9 cellular contexts compared by ENCODE assay signal in the genomic region with DNA sequence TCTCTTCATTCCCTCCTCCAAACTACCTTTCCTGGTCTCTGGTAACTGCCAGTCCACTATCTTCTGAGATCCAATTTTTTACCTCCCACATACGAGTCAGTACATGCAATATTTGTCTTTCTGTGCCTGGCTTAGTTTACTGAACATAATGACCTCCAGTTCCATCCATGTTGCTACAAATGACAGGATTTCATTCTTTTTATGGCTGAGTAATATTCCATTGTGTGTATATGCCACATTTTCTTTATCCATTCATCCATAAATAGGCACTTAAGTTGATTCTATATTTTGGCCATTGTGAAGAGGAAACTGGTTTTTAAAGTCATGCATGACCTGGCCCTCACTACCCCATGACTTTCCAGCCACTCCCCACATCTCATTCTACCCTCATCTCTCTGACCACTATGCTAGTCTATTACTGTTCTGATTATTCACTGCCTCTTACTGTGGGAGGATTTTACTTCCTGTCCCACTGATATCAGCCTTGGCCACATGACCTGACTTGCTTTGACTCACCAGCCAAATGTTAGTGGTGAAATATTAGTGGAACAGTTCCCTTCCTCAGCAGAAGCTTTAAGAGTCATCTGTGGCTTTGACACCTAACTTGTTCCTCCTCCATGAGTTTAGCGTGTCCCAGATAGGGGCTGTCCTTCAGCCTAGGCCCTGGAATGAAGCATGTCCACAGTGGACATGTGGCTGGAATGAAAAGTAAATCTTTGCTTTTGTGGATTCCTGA. TPM values are rescaled to one million over a fixed set of nuclear protein-coding genes. Genes with fewer than 3 reads are reported as not detected.
A peak's percentile ranks its signal among the peaks of the same experiment; 100 is the strongest.
DNase-seq lines count a peak whose midpoint lies in the region; ATAC-seq and TF ChIP-seq lines count a peak whose summit lies in the region.
"Had no signal": no experiment of that assay in that cellular context is flagged by ENCODE, and none has a peak within 500 bp of the region (broad histone marks: within the 10 kb centered on the region; RNA-seq: fewer than 3 reads in every experiment).

No MANE protein-coding gene starts in this region.

- H3K27ac ChIP-seq in RWPE1 (no peak overlapping the region), foreskin keratinocyte (no peak overlapping the region)
- H3K27ac ChIP-seq: thoracic aorta had no signal

- H3K4me3 ChIP-seq in H7 (ENCODE audit: insufficient read depth, low read depth, low read length): no peak overlapping the region
- H3K4me3 ChIP-seq: thoracic aorta had no signal

- H3K4me1 ChIP-seq in foreskin keratinocyte: no peaks in the 10 kb centered on the region

- H3K36me3 ChIP-seq in H7 (replicated peaks; ENCODE audit: control insufficient read depth, insufficient read depth, low read length): no peaks in the 10 kb centered on the region; the same call in 1 of the 2 replicates

- POLR2A ChIA-PET in RWPE1 (lab: Yijun Ruan, JAX; ENCODE audit: low non-redundant PET): no interaction called here

- H3K27me3 ChIP-seq in foreskin keratinocyte: no peaks in the 10 kb centered on the region
- H3K27me3 ChIP-seq in H7 (ENCODE audit: control insufficient read depth, insufficient read depth, low read length): no peaks in the 10 kb centered on the region

- CTCF ChIA-PET in RWPE1 (lab: Yijun Ruan, JAX): interaction anchor here (0.6 kb wide), 1 partner anchor 35 kb away, joined by 11 read pairs; no protein-coding TSS in a partner anchor

- DNase-seq in stimulated activated CD4-positive, alpha-beta T cell treated with anti-CD3 and anti-CD28 coated beads, Interleukin-15, amount 100 ng/mL, for 24 hours: peak; percentile 45
- no peak for DNase-seq in stimulated activated CD4-positive, alpha-beta T cell treated with anti-CD3 and anti-CD28 coated beads, Interleukin-4, amount 100 ng/mL, for 1 hour
- DNase-seq in RWPE1 (ENCODE audit: low spot score) (peak; percentile 54), foreskin keratinocyte (peak; percentile 75 to 87), H7 (no peak), mesenteric fat pad (ENCODE audit: low spot score) (no peak), NCI-H2029 (lab: John Stamatoyannopoulos, UW) (no peak)

- ATAC-seq in HG02870 (IDR thresholded peaks at IDR 0.05; ENCODE audit: unreplicated experiment) (peak; percentile 90), foreskin keratinocyte (peak; percentile 92)

- TF ChIP-seq CTCF in RWPE1 (conservative IDR thresholded peaks at IDR 0.05; ENCODE audit: low read depth): no peak
- no peak for TF ChIP-seq CTCF in foreskin keratinocyte (conservative IDR thresholded peaks at IDR 0.05)

RNA-seq across cellular contexts. Expression of a gene that starts 52.2 kb away (rescaled TPM):
- total RNA-seq in foreskin keratinocyte: 36.7 and 38.1 TPM in 2 replicates
- polyA plus RNA-seq in foreskin keratinocyte: 25.0 and 27.4 TPM in 2 replicates
- 30.0 and 46.1 TPM in 2 replicates for total RNA-seq in H7 (2014; rRNA removed; shearing (Covaris generic))
- total RNA-seq in mesenteric fat pad: 35.3 TPM

Comparison
In these comparisons a context has a peak if more than half of its experiments do, and no peak if none do; other contexts are left out.
1. DNase-seq: peak in stimulated activated CD4-positive, alpha-beta T cell treated with anti-CD3 and anti-CD28 coated beads, Interleukin-15, amount 100 ng/mL, for 24 hours (single experiment), RWPE1 (single experiment) and foreskin keratinocyte (2 of 2); none in stimulated activated CD4-positive, alpha-beta T cell treated with anti-CD3 and anti-CD28 coated beads, Interleukin-4, amount 100 ng/mL, for 1 hour (single experiment), H7 (single experiment), mesenteric fat pad (single experiment) and NCI-H2029 (single experiment).